22 cellular contexts compared by ENCODE assay signal in genomic region chr2:20171445-20171977, GRCh38. TPM values are rescaled to one million over a fixed set of nuclear protein-coding genes. Genes with fewer than 3 reads are reported as not detected.
A peak's percentile ranks its signal among the peaks of the same experiment; 100 is the strongest.
DNase-seq lines count a peak whose midpoint lies in the region; ATAC-seq, FAIRE-seq and TF ChIP-seq lines count a peak whose summit lies in the region.
"Had no signal": no experiment of that assay in that cellular context is flagged by ENCODE, and none has a peak within 500 bp of the region (broad histone marks: within the 10 kb centered on the region; RNA-seq: fewer than 3 reads in every experiment).

No MANE protein-coding gene starts in this region.

- peak; percentile 39 for FAIRE-seq in keratinocyte (lab: Jason Lieb, UNC)
- FAIRE-seq: D721Med, urothelium cell line had no signal

- peak overlapping the region; percentile 23 for H3K27ac ChIP-seq in mammary epithelial cell (ENCODE audit: insufficient read depth, low read depth, low read length)
- H3K27ac ChIP-seq in keratinocyte (ENCODE audit: control insufficient read depth, insufficient read depth, low read length): peak overlapping the region; percentile 77
- H3K27ac ChIP-seq: left ventricle myocardium inferior, Peyer's patch, VCaP had no signal

- dilution Hi-C loops in mammary epithelial cell (cut with HindIII; ENCODE audit: low sequenced_read_pairs) (loop anchor here (5.0 kb wide), 1 partner anchor 36 kb away; no protein-coding TSS in a partner anchor), keratinocyte (cut with MboI; ENCODE audit: extremely low pct_ligation_motif_present, low sequenced_read_pairs) (no loop called here)

- ATAC-seq in HG02973 (IDR thresholded peaks at IDR 0.05; ENCODE audit: unreplicated experiment): no peak
- ATAC-seq: HCT116; stimulated activated naive B cell treated with anti-CD40 and anti-IgM and Interleukin-4, amounts not matched to agents 10 μg/mL and 1 μg/mL and 100 μg/mL, for 72 hours had no signal

- no peak overlapping the region for H3K9ac ChIP-seq in mammary epithelial cell (ENCODE audit: insufficient read depth, low read length)
- peak overlapping the region; percentile 56 for H3K9ac ChIP-seq in keratinocyte (ENCODE audit: control insufficient read depth, extremely low read depth, insufficient read depth, low read length)

- H3K79me2 ChIP-seq in mammary epithelial cell (ENCODE audit: insufficient read depth, low read length) (no peaks in the 10 kb centered on the region), keratinocyte (ENCODE audit: control insufficient read depth, insufficient read depth, low read length) (no peaks in the 10 kb centered on the region)

- H2AFZ ChIP-seq in mammary epithelial cell (ENCODE audit: low read depth, low read length): no peak overlapping the region
- H2AFZ ChIP-seq in keratinocyte (ENCODE audit: control insufficient read depth, low read length): no peak overlapping the region

- in situ Hi-C loops in GM13976 (cut with MboI; ENCODE audit: low sequenced_read_pairs, unreplicated experiment) (no loop called here), mammary epithelial cell (cut with MboI; ENCODE audit: low sequenced_read_pairs in 2 of 2) (no loop called here), GM13977 (cut with MboI; ENCODE audit: low pct_unique_long_range_greater_than_20kb, low sequenced_read_pairs, unreplicated experiment) (no loop called here)

- BruUV-seq in mammary epithelial cell (replicated peaks; lab: Mats Ljungman, UMichigan): no TSS peak

- H3K4me2 ChIP-seq in mammary epithelial cell (ENCODE audit: insufficient read depth, low read depth, low read length) (peak overlapping the region; percentile 70), keratinocyte (ENCODE audit: control insufficient read depth, extremely low read depth, insufficient read depth, low read depth, low read length) (peak overlapping the region; percentile 71)

- intact Hi-C loops in mammary epithelial cell (cut with micrococcal nuclease): no loop called here

- TF ChIP-seq CTCF in GM13976 (IDR thresholded peaks at IDR 0.05; ENCODE audit: borderline replicate concordance, control extremely low read depth, extremely low read depth, insufficient read depth, missing control alignments) (no peak), mammary epithelial cell (conservative IDR thresholded peaks at IDR 0.05 in 1 of 2, IDR thresholded peaks at IDR 0.05 in 1 of 2; ENCODE audit: extremely low read depth in 1 of 2, insufficient read depth in 1 of 2, low read depth in 1 of 2, low read length in 2 of 2) (no peak), keratinocyte (optimal IDR thresholded peaks at IDR 0.05 in 1 of 3, IDR thresholded peaks at IDR 0.05 in 1 of 3, conservative IDR thresholded peaks at IDR 0.05 in 1 of 3; ENCODE audit: extremely low read depth in 1 of 3, insufficient read depth in 2 of 3, low read length in 3 of 3) (no peak), GM13977 (IDR thresholded peaks at IDR 0.05; ENCODE audit: extremely low read depth, insufficient read depth, missing control alignments) (no peak)

- 71% methylated on average over 1 of the region's 3 CpGs for WGBS in mammary epithelial cell (ENCODE audit: low coverage, missing lambda C conversion rate)

- H3K9me1 ChIP-seq in keratinocyte (ENCODE audit: control insufficient read depth, extremely low read depth, insufficient read depth, low read length): no peaks in the 10 kb centered on the region

- DNase-seq in GM13976 (ENCODE audit: low spot score) (peak; percentile 15), mammary epithelial cell (no peak), keratinocyte (ENCODE audit: low read depth, low spot score) (no peak), renal cortical epithelial cell (ENCODE audit: low read depth) (peak; percentile 72), GDM1 (lab: John Stamatoyannopoulos, UW) (no peak), GM13977 (ENCODE audit: low spot score) (no peak)
- DNase-seq in activated CD4-positive, alpha-beta T cell treated with anti-CD3 and anti-CD28 coated beads for 4 hours: no peak
- DNase-seq: activated CD4-positive, alpha-beta T cell treated with anti-CD3 and anti-CD28 coated beads, Interleukin-2, amount 10 ng/mL, durations not matched to agents 24 days and 14 days; activated CD8-positive, alpha-beta memory T cell treated with anti-CD3 and anti-CD28 coated beads for 24 hours; CD4-positive, alpha-beta memory T cell; immature natural killer cell; left ventricle myocardium inferior; NCI-H146; NCI-H82; stimulated activated naive B cell treated with anti-CD40 and anti-IgM and Interleukin-4, amounts not matched to agents 10 μg/mL and 1 μg/mL and 100 μg/mL, for 72 hours; T1000 had no signal

- CTCF ChIA-PET in mammary epithelial cell (lab: Charles Lee; ENCODE audit: low non-redundant PET): no interaction called here

- H3K4me1 ChIP-seq in mammary epithelial cell (ENCODE audit: insufficient read depth, low read length) (peaks cover 38% of the 10 kb centered on the region), keratinocyte (ENCODE audit: control insufficient read depth, extremely low read depth, insufficient read depth, low read length) (peaks cover 68% of the 10 kb centered on the region)
- H3K4me1 ChIP-seq: left ventricle myocardium inferior, Peyer's patch had no signal

- H3K4me3 ChIP-seq in mammary epithelial cell (replicated peaks in 1 of 3; ENCODE audit: insufficient read depth in 1 of 3, low read depth in 2 of 3, low read length in 3 of 3) (no peak overlapping the region), keratinocyte (ENCODE audit: control insufficient read depth in 2 of 3, extremely low read depth in 1 of 3, insufficient read depth in 2 of 3, low read depth in 1 of 3, low read length in 3 of 3) (no peak overlapping the region)
- H3K4me3 ChIP-seq: left ventricle myocardium inferior, Peyer's patch had no signal

- H3K9me3 ChIP-seq in mammary epithelial cell (replicated peaks; ENCODE audit: insufficient read depth, low read length) (no peaks in the 10 kb centered on the region), keratinocyte (ENCODE audit: control insufficient read depth, low read depth, low read length) (no peaks in the 10 kb centered on the region)
- H3K9me3 ChIP-seq: left ventricle myocardium inferior, Peyer's patch had no signal

- no peaks in the 10 kb centered on the region for H3K27me3 ChIP-seq in mammary epithelial cell (ENCODE audit: insufficient read depth, low read length)
- H3K27me3 ChIP-seq in keratinocyte (ENCODE audit: control insufficient read depth, extremely low read depth, insufficient read depth, low read length): no peaks in the 10 kb centered on the region
- H3K27me3 ChIP-seq: Peyer's patch had no signal

- H3K36me3 ChIP-seq in mammary epithelial cell (ENCODE audit: insufficient read depth, low read length) (no peaks in the 10 kb centered on the region), keratinocyte (ENCODE audit: control insufficient read depth in 2 of 2, extremely low read depth in 1 of 2, insufficient read depth in 2 of 2, low read length in 2 of 2) (no peaks in the 10 kb centered on the region)
- H3K36me3 ChIP-seq: left ventricle myocardium inferior, Peyer's patch had no signal

- H4K20me1 ChIP-seq in mammary epithelial cell (ENCODE audit: insufficient read depth, low read length) (no peaks in the 10 kb centered on the region), keratinocyte (ENCODE audit: control insufficient read depth, extremely low read depth, insufficient read depth, low read length) (no peaks in the 10 kb centered on the region)

RNA-seq across cellular contexts. Expression of gene SDC1, which starts 53.4 kb away (rescaled TPM):
- total RNA-seq in mammary epithelial cell (1,000 to 10,000 TPM in 1 of 2 donors, 100 to 1,000 TPM in 1; 574 to 1,408 TPM), renal cortical epithelial cell (132 and 222 TPM in 2 replicates)
- polyA plus RNA-seq in mammary epithelial cell (1,215 TPM), keratinocyte (696 to 1,073 TPM (median 1,057 TPM) in 3 replicates)
- polyA minus RNA-seq in mammary epithelial cell (602 TPM), keratinocyte (474 to 810 TPM (median 579 TPM) in 3 replicates)
- polyA plus RNA-seq in keratinocyte (2011; ENCODE audit: low read depth): 577 TPM
- polyA plus RNA-seq in keratinocyte (2011; cell fraction: cytosol; rRNA removed): 226 and 414 TPM in 2 replicates
- polyA plus RNA-seq in keratinocyte (2011; cell fraction: nucleus; rRNA removed): 1,167 and 1,399 TPM in 2 replicates
- polyA plus RNA-seq in keratinocyte (2012; ENCODE audit: low replicate concordance): 758 and 1,072 TPM in 2 replicates
- 947 TPM for polyA minus RNA-seq in keratinocyte (2011; cell fraction: cytosol; rRNA and poly(A)+ RNA removed)
- 1,336 and 1,444 TPM in 2 replicates for polyA minus RNA-seq in keratinocyte (2011; cell fraction: nucleus; rRNA and poly(A)+ RNA removed)
- polyA plus RNA-seq: CD4-positive, alpha-beta memory T cell; immature natural killer cell had no signal

Comparison
In these comparisons a context has a peak if more than half of its experiments do, and no peak if none do; other contexts are left out.
1. DNase-seq: peak in GM13976 (single experiment) and renal cortical epithelial cell (single experiment); none in mammary epithelial cell (single experiment), keratinocyte (single experiment), activated CD4-positive, alpha-beta T cell treated with anti-CD3 and anti-CD28 coated beads for 4 hours (0 of 2), GDM1 (single experiment) and GM13977 (single experiment).